ENCODE assay signal across 11 cellular contexts in the genomic region with DNA sequence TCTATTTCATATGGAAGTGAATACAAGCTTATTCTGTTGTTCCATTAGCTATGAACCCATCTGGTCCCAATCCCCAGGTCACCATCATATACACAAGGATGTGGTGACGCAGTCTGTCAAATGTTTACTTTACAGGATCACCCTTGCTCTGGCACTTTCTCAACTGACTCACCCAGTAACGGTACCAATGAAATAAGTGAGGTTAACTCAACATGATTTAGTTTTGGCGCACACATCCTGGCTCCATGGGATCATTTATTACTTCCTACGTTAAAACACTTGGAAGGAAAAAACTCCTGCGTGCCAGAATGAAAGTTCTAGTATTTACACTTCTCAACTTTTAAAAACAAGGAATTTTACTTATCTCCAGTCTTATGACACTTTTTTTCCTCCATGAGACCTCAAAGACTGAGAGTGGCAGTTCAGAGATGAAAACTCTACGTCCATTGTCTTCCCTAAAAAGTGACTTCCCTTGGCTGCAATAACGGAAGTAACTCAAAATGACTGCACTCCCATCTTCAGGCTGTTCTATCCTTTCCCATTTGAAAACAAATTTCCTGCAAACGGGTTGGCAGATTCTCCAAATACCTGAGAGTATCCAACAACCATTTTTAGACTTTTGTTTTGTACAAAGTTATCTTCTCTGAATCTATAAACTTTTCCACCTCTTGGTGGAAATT. TPM values are rescaled to one million over a fixed set of nuclear protein-coding genes. Genes with fewer than 3 reads are reported as not detected.
DNase-seq lines count a peak whose midpoint lies in the region; ATAC-seq and TF ChIP-seq lines count a peak whose summit lies in the region.
"Had no signal": no experiment of that assay in that cellular context is flagged by ENCODE, and none has a peak within 500 bp of the region (broad histone marks: within the 10 kb centered on the region; RNA-seq: fewer than 3 reads in every experiment).

No MANE protein-coding gene starts in this region.

- POLR2A ChIA-PET in BJ (lab: Charles Lee), result interaction anchor here (0.5 kb wide), 1 partner anchor 16 kb away, joined by 10 read pairs; a partner anchor contains a TSS
- POLR2A ChIA-PET in PC-3 (lab: Charles Lee; ENCODE audit: unreplicated experiment), result no interaction called here

- no peaks in the 10 kb centered on the region for H3K27me3 ChIP-seq in BJ (ENCODE audit: control insufficient read depth, insufficient read depth, low read length)
- no peaks in the 10 kb centered on the region for H3K27me3 ChIP-seq in PC-3 (ENCODE audit: low read length)

- H3K27me3 Mint-ChIP-seq in activated T-cell treated with anti-CD3 and anti-CD28 coated beads, Interleukin-2, amount 50 U/mL, for 4 hours (ENCODE audit: low read depth), result no peaks in the 10 kb centered on the region
- H3K27me3 Mint-ChIP-seq: dendritic cell treated with granulocyte-macrophage colony-stimulating factor and Interleukin-4, amounts not matched to agents 40 ng/mL and 50 ng/mL, for 4 days had no signal

- no peaks in the 10 kb centered on the region for H3K9me3 Mint-ChIP-seq in activated T-cell treated with anti-CD3 and anti-CD28 coated beads, Interleukin-2, amount 50 U/mL, for 4 hours
- H3K9me3 Mint-ChIP-seq: dendritic cell treated with granulocyte-macrophage colony-stimulating factor and Interleukin-4, amounts not matched to agents 40 ng/mL and 50 ng/mL, for 4 days had no signal

- no TSS peak for BruUV-seq in PC-3 (replicated peaks; lab: Mats Ljungman, UMichigan)

- no peaks in the 10 kb centered on the region for H3K9me3 ChIP-seq in PC-3 (ENCODE audit: low read length)
- H3K9me3 ChIP-seq: psoas muscle had no signal

- peak overlapping the region; percentile 92 for H3K27ac ChIP-seq in PC-3 (ENCODE audit: low read length)
- H3K27ac ChIP-seq: psoas muscle had no signal

- H2AFZ ChIP-seq in PC-3 (ENCODE audit: low read length), result peak overlapping the region; percentile 23; the same call in 1 of the 2 replicates

- no peaks in the 10 kb centered on the region for H3K79me2 ChIP-seq in PC-3 (ENCODE audit: low read length)

- intact Hi-C loops in PC-3 (cut with micrococcal nuclease), result no loop called here

- H3K4me1 ChIP-seq in PC-3 (ENCODE audit: insufficient read depth, low read length), result peaks cover 17% of the 10 kb centered on the region
- H3K4me1 ChIP-seq: psoas muscle had no signal

- H3K4me3 Mint-ChIP-seq in activated T-cell treated with anti-CD3 and anti-CD28 coated beads, Interleukin-2, amount 50 U/mL, for 4 hours, result no peak overlapping the region
- H3K4me3 Mint-ChIP-seq: dendritic cell treated with granulocyte-macrophage colony-stimulating factor and Interleukin-4, amounts not matched to agents 40 ng/mL and 50 ng/mL, for 4 days had no signal

- CTCF ChIA-PET in BJ (lab: Yijun Ruan, JAX), result no interaction called here
- CTCF ChIA-PET in PC-3 (lab: Charles Lee), result no interaction called here

- H3K9me2 ChIP-seq in PC-3 (replicated peaks; ENCODE audit: low read length), result no peaks in the 10 kb centered on the region

- H3K36me3 ChIP-seq in BJ (ENCODE audit: control insufficient read depth, insufficient read depth, low read length), result no peaks in the 10 kb centered on the region
- H3K36me3 ChIP-seq in PC-3 (ENCODE audit: low read depth, low read length), result no peaks in the 10 kb centered on the region

- peak overlapping the region; percentile 63 for H3K4me2 ChIP-seq in PC-3 (ENCODE audit: low read length)

- ATAC-seq in PC-3 (peak; percentile 82), HG03095 (IDR thresholded peaks at IDR 0.05; ENCODE audit: unreplicated experiment) (no peak), HG03342 (IDR thresholded peaks at IDR 0.05; ENCODE audit: unreplicated experiment) (no peak)
- no peak for ATAC-seq in activated T-cell treated with anti-CD3 and anti-CD28 coated beads, Interleukin-2, amount 50 U/mL, for 4 hours
- ATAC-seq: psoas muscle had no signal

- no peak overlapping the region for H3K4me3 ChIP-seq in BJ (ENCODE audit: low read depth, low read length)
- H3K4me3 ChIP-seq in PC-3 (ENCODE audit: low read length), result peak overlapping the region; percentile 7; the same call in 1 of the 2 replicates
- no peak overlapping the region for H3K4me3 ChIP-seq in epithelial cell of esophagus (ENCODE audit: low read length)
- H3K4me3 ChIP-seq: psoas muscle had no signal

- DNase-seq in BJ (ENCODE audit: low read depth), result peak; percentile 87
- peak; percentile 88 for DNase-seq in PC-3
- peak; percentile 39 for DNase-seq in epithelial cell of esophagus (ENCODE audit: low read depth)
- peak; percentile 71 for DNase-seq in pulmonary artery endothelial cell (ENCODE audit: low read depth, low spot score)
- DNase-seq in kidney glomerular epithelial cell (lab: John Stamatoyannopoulos, UW), result no peak
- no peak for DNase-seq in activated T-cell treated with anti-CD3 and anti-CD28 coated beads, Interleukin-2, amount 50 U/mL, for 4 hours
- DNase-seq: psoas muscle; stimulated activated CD8-positive, alpha-beta memory T cell treated with anti-CD3 and anti-CD28 coated beads, Interleukin-4, amount 100 ng/mL, for 48 hours had no signal

- H4K20me1 ChIP-seq in PC-3 (ENCODE audit: low read length), result no peaks in the 10 kb centered on the region

- H3K4me1 Mint-ChIP-seq in activated T-cell treated with anti-CD3 and anti-CD28 coated beads, Interleukin-2, amount 50 U/mL, for 4 hours (ENCODE audit: low read depth), result no peaks in the 10 kb centered on the region

- H3F3A ChIP-seq in PC-3 (ENCODE audit: low read length, unreplicated experiment), result no peaks in the 10 kb centered on the region

- no peak for TF ChIP-seq CTCF in BJ (IDR thresholded peaks at IDR 0.05; ENCODE audit: insufficient read depth, low read depth, low read length)
- no peak for TF ChIP-seq CTCF in PC-3 (conservative IDR thresholded peaks at IDR 0.05; ENCODE audit: low read depth, low read length)
- no peak for TF ChIP-seq CTCF in epithelial cell of esophagus (IDR thresholded peaks at IDR 0.05; ENCODE audit: insufficient read depth, low read depth, low read length, missing control alignments)

- peaks cover 2% of the 10 kb centered on the region for H3K36me3 Mint-ChIP-seq in activated T-cell treated with anti-CD3 and anti-CD28 coated beads, Interleukin-2, amount 50 U/mL, for 4 hours (ENCODE audit: insufficient read depth)

- peak overlapping the region; percentile 65 for H3K9ac ChIP-seq in PC-3 (ENCODE audit: low read length)

RNA-seq across cellular contexts. Expression of a gene that starts 15.9 kb away (rescaled TPM):
- 3.1 and 3.7 TPM in 2 replicates for polyA plus RNA-seq in BJ (2011; rRNA removed)
- polyA minus RNA-seq in BJ (2011; rRNA and poly(A)+ RNA removed), result 1.8 and 2.1 TPM in 2 replicates
- total RNA-seq in PC-3 (2014; rRNA removed), result 3.8 and 3.9 TPM in 2 replicates
- 6.1 and 11.5 TPM in 2 replicates for total RNA-seq in pulmonary artery endothelial cell
- total RNA-seq in activated T-cell treated with anti-CD3 and anti-CD28 coated beads, Interleukin-2, amount 50 U/mL, for 4 hours, result 1 to 10 TPM; 1.5 to 2.0 (median 2.0) TPM

Comparison
In these comparisons a context has a peak if more than half of its experiments do, and no peak if none do; other contexts are left out.
1. DNase-seq: peak in BJ (single experiment), PC-3 (single experiment), epithelial cell of esophagus (single experiment) and pulmonary artery endothelial cell (single experiment); none in kidney glomerular epithelial cell (single experiment) and activated T-cell treated with anti-CD3 and anti-CD28 coated beads, Interleukin-2, amount 50 U/mL, for 4 hours (single experiment).